10 cellular contexts compared by ENCODE assay signal in genomic region chr4:109870061-109870460, GRCh38. TPM values are rescaled to one million over a fixed set of nuclear protein-coding genes. Genes with fewer than 3 reads are reported as not detected.
"Had no signal": no experiment of that assay in that cellular context is flagged by ENCODE, and none has a peak within 500 bp of the region (broad histone marks: within the 10 kb centered on the region; RNA-seq: fewer than 3 reads in every experiment).

No MANE protein-coding gene starts in this region.

- H2AFZ ChIP-seq: GM23248 had no signal

- H3K36me3 ChIP-seq: HAP-1 had no signal

- FAIRE-seq: HepG2 had no signal

- DNase-seq: GM23248, GOT3, H7, HFFc6 had no signal

- H3K9me3 ChIP-seq: HAP-1 had no signal

- H3K9ac ChIP-seq: GM23248 had no signal

- H3K27ac ChIP-seq: GM23248, HL-60 had no signal

- H3K4me3 ChIP-seq: GM23248, HAP-1 had no signal

- H3K4me1 ChIP-seq: HAP-1 had no signal

RNA-seq across cellular contexts. Expression of gene LRIT3, which starts 22.2 kb away (rescaled TPM):
- total RNA-seq: H4, HepG2, HT1080 had no signal
- polyA plus RNA-seq: GM23248, IgD-negative memory B cell had no signal

RNA-seq across cellular contexts. Expression of gene RRH, which starts 42.3 kb away (rescaled TPM):
- total RNA-seq: GM23248, H4, H7, HFFc6, HT1080 had no signal
- polyA plus RNA-seq: GM23248, IgD-negative memory B cell had no signal

RNA-seq across cellular contexts. Expression of gene EGF, which starts 42.6 kb away (rescaled TPM):
- polyA plus RNA-seq: GM23248 had no signal
